1 cellular context compared by ENCODE assay signal in the genomic region with DNA sequence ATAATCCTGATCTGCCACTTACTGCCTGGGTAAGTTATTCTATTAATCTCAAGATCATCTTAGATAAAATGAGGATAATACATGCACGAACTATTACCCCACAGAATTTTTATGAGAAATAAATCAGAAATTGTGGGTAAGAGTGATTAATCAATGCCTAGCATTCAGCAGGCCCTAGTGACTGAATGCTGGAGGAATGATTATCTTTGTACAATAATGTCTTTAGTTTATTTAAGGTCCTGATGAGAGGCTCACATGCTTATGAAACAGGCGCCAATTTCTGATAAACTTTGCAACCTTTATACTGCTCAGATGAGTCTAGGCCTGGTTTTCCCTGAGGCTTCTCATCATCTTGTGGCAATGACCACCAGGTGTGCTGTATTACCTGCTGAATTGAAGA.
TF ChIP-seq lines count a peak whose summit lies in the region.

No MANE protein-coding gene starts in this region.

TF ChIP-seq in GM12891, 5 proteins besides CTCF, POLR2A, EP300 and RAD21:
- TF ChIP-seq POU2F2 (IDR thresholded peaks at IDR 0.05; ENCODE audit: low read depth, low read length): no peak
TF ChIP-seq in GM12891: peak in this region for 0.
